In genomic region chr5:84696651-84697050, GRCh38 we compare ENCODE assay signal across 29 cellular contexts.
A peak's percentile ranks its signal among the peaks of the same experiment; 100 is the strongest.
DNase-seq lines count a peak whose midpoint lies in the region; TF ChIP-seq lines count a peak whose summit lies in the region.
"Had no signal": no experiment of that assay in that cellular context is flagged by ENCODE, and none has a peak within 500 bp of the region (broad histone marks: within the 10 kb centered on the region; RNA-seq: fewer than 3 reads in every experiment).

No MANE protein-coding gene starts in this region.

- peaks cover 8% of the 10 kb centered on the region for H3K4me1 Mint-ChIP-seq in Calu3 (ENCODE audit: low read depth, unreplicated experiment)
- H3K4me1 Mint-ChIP-seq: B cell; CD8-positive, alpha-beta memory T cell had no signal

- intact Hi-C loops in Calu3 (cut with micrococcal nuclease; ENCODE audit: unreplicated experiment) = no loop called here

- no peaks in the 10 kb centered on the region for H3K27me3 Mint-ChIP-seq in Calu3 (ENCODE audit: unreplicated experiment)
- H3K27me3 Mint-ChIP-seq: B cell; CD8-positive, alpha-beta memory T cell had no signal

- no peak overlapping the region for H3K4me3 ChIP-seq in right atrium auricular region
- H3K4me3 ChIP-seq in effector memory CD4-positive, alpha-beta T cell (ENCODE audit: insufficient read depth, low read depth, low read length, poor library complexity, severe bottlenecking) = no peak overlapping the region
- H3K4me3 ChIP-seq in HAP-1 = no peak overlapping the region
- H3K4me3 ChIP-seq: A549, lung, spleen, tibial nerve had no signal

- H3K9me3 Mint-ChIP-seq in Calu3 (ENCODE audit: low read depth, unreplicated experiment) = peaks cover 4% of the 10 kb centered on the region

- TF ChIP-seq CTCF in Calu3 (IDR thresholded peaks at IDR 0.05; ENCODE audit: unreplicated experiment) (no peak), right atrium auricular region (IDR thresholded peaks at IDR 0.05) (no peak)

- H3K4me1 ChIP-seq in right atrium auricular region (no peaks in the 10 kb centered on the region), HAP-1 (no peaks in the 10 kb centered on the region)
- H3K4me1 ChIP-seq in effector memory CD4-positive, alpha-beta T cell (ENCODE audit: control insufficient read depth, insufficient read depth, low read length, poor library complexity, severe bottlenecking) = no peaks in the 10 kb centered on the region
- H3K4me1 ChIP-seq: A549, parathyroid adenoma, spleen had no signal

- H3K36me3 Mint-ChIP-seq in Calu3 (ENCODE audit: insufficient read depth, unreplicated experiment) = no peaks in the 10 kb centered on the region
- H3K36me3 Mint-ChIP-seq: activated naive CD4-positive, alpha-beta T cell treated with anti-CD3 and anti-CD28 coated beads, Interleukin-2, amount 50 U/mL, for 72 hours; CD8-positive, alpha-beta memory T cell had no signal

- H3K4me3 Mint-ChIP-seq in Calu3 (ENCODE audit: low read depth, unreplicated experiment) = no peak overlapping the region
- H3K4me3 Mint-ChIP-seq: B cell; CD8-positive, alpha-beta memory T cell had no signal

- in situ Hi-C loops in HAP-1 (cut with MboI; ENCODE audit: low sequenced_read_pairs) = no loop called here

- no peak overlapping the region for H3K27ac ChIP-seq in right atrium auricular region
- H3K27ac ChIP-seq in effector memory CD4-positive, alpha-beta T cell (ENCODE audit: insufficient read depth, low read length, poor library complexity, severe bottlenecking) = no peak overlapping the region
- H3K27ac ChIP-seq: A549, parathyroid adenoma, spleen, tibial nerve had no signal

- no peak overlapping the region for H3K27ac Mint-ChIP-seq in Calu3 (ENCODE audit: unreplicated experiment)
- H3K27ac Mint-ChIP-seq: activated naive CD4-positive, alpha-beta T cell treated with anti-CD3 and anti-CD28 coated beads, Interleukin-2, amount 50 U/mL, for 72 hours; B cell; CD8-positive, alpha-beta memory T cell had no signal

- H3K36me3 ChIP-seq in right atrium auricular region = no peaks in the 10 kb centered on the region
- no peaks in the 10 kb centered on the region for H3K36me3 ChIP-seq in effector memory CD4-positive, alpha-beta T cell (ENCODE audit: control insufficient read depth, insufficient read depth, low read length)
- no peaks in the 10 kb centered on the region for H3K36me3 ChIP-seq in HAP-1 (replicated peaks)
- H3K36me3 ChIP-seq: spleen, tibial nerve had no signal

- no peaks in the 10 kb centered on the region for H3K9me3 ChIP-seq in right atrium auricular region
- H3K9me3 ChIP-seq in effector memory CD4-positive, alpha-beta T cell (ENCODE audit: control insufficient read depth, low read length) = no peaks in the 10 kb centered on the region
- no peaks in the 10 kb centered on the region for H3K9me3 ChIP-seq in HAP-1
- H3K9me3 ChIP-seq: A549 had no signal

- CTCF ChIA-PET in Calu3 (lab: Charles Lee) = no interaction called here

- H3K27me3 ChIP-seq in right atrium auricular region = no peaks in the 10 kb centered on the region
- H3K27me3 ChIP-seq in effector memory CD4-positive, alpha-beta T cell (replicated peaks; ENCODE audit: control insufficient read depth, insufficient read depth, low read length, poor library complexity, severe bottlenecking) = no peaks in the 10 kb centered on the region
- no peaks in the 10 kb centered on the region for H3K27me3 ChIP-seq in HAP-1 (ENCODE audit: low read depth)
- H3K27me3 ChIP-seq: spleen, tibial nerve had no signal

- BruUV-seq in Calu3 (replicated peaks; lab: Mats Ljungman, UMichigan) = no TSS peak

- DNase-seq in Calu3 = peak; percentile 66
- DNase-seq in LoVo (ENCODE audit: low spot score) = peak; percentile 29
- DNase-seq in T1000 (lab: John Stamatoyannopoulos, UW) = peak; percentile 76
- peak; percentile 23 for DNase-seq in fibroblast of peridontal ligament (ENCODE audit: extremely low read depth)
- DNase-seq in NCI-H2029 treated with DMSO at 0.1 percent for 48 hours (lab: John Stamatoyannopoulos, UW) = no peak
- no peak for DNase-seq in right atrium auricular region (ENCODE audit: low spot score)
- DNase-seq in effector memory CD4-positive, alpha-beta T cell = no peak
- DNase-seq in HAP-1 (ENCODE audit: low spot score in 2 of 2) = no peak
- DNase-seq: activated CD4-positive, CD25-positive, alpha-beta regulatory T cell treated with anti-CD3 and anti-CD28 coated beads, Interleukin-2, amount 50 U/mL, for 72 hours; activated T-cell treated with anti-CD3 and anti-CD28 coated beads for 4 hours; anterior cingulate cortex; CD8-positive, alpha-beta memory T cell; central memory CD4-positive, alpha-beta T cell; dermis blood vessel endothelial cell; DMS153; head of caudate nucleus; Kasumi-1; NCI-H1092; NCI-H187 treated with DMSO at 0.1 percent for 48 hours; NCI-H526; right cardiac atrium; spleen; T-helper 1 cell had no signal

Comparison
In these comparisons a context has a peak if more than half of its experiments do, and no peak if none do; other contexts are left out.
1. DNase-seq: peak in Calu3 (single experiment), LoVo (single experiment), T1000 (single experiment) and fibroblast of peridontal ligament (single experiment); none in NCI-H2029 treated with DMSO at 0.1 percent for 48 hours (single experiment), right atrium auricular region (single experiment), effector memory CD4-positive, alpha-beta T cell (0 of 3) and HAP-1 (0 of 2).